Comparison of ENCODE assay signal across 8 cellular contexts in the genomic region with DNA sequence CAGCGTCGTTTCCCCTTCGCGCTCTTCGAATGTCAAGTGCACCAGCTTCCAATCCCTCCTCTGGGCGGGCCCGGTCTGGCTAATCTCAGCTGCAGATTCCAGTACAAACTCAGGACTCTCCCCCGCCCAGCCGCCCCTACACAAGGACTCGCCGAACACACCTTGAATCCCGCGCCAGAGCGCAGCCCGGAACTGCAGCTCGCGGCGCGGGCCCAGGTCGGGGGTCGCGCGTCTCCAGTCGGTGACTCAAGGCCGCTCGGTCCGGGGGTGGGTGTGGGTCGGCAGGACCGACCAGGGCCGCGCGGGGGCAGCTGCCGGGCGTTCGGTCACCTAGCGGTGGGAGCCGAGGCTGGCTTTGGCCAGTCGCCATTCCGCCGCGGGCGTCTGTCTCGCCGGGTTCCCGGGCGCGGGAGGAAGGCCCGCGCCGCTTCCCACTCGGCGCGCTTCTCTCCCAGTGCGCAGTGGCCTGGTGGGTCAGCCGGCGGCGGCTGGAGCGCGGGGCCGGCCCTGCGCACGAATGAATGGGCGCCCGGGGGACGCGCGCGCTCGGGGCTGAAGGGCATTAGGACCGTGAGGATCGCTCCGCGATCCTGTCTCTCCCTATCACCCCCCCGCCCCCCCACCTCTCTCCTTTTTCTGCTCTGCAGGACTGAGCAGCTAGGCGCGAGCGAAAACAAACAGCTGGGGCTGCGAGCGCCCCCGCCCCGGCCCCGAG. TPM values are rescaled to one million over a fixed set of nuclear protein-coding genes. Genes with fewer than 3 reads are reported as not detected.
DNase-seq lines count a peak whose midpoint lies in the region; ATAC-seq lines count a peak whose summit lies in the region.

TSS of gene GALNT16 (plus strand) at position 628 of the 715 bp plus-strand sequence. CDS start 133 bp downstream, outside the sequence.

- no peaks in the 10 kb centered on the region for H3K9me3 Mint-ChIP-seq in activated CD8-positive, alpha-beta memory T cell treated with anti-CD3 and anti-CD28 coated beads, Interleukin-2, amount 10 ng/mL, durations not matched to agents 7 days and 5 days (ENCODE audit: low read depth)

- DNase-seq in activated CD8-positive, alpha-beta memory T cell treated with anti-CD3 and anti-CD28 coated beads, Interleukin-2, amount 10 ng/mL, durations not matched to agents 7 days and 5 days, result no peak
- no peak for DNase-seq in activated CD8-positive, alpha-beta memory T cell treated with anti-CD3 and anti-CD28 coated beads, Interleukin-2, amount 50 U/mL, for 4 hours
- DNase-seq in NT2/D1 (ENCODE audit: low read depth, low spot score) (no peak), ecto neural progenitor cell (ENCODE audit: low spot score) (peak; percentile 86), mucosa of gallbladder (ENCODE audit: low spot score) (no peak)

- no peak within 1 kb of the TSS for H3K27ac Mint-ChIP-seq in activated CD8-positive, alpha-beta memory T cell treated with anti-CD3 and anti-CD28 coated beads, Interleukin-2, amount 10 ng/mL, durations not matched to agents 7 days and 5 days

- H3K4me1 ChIP-seq in NT2/D1 (ENCODE audit: insufficient read depth, insufficient read length) (peaks cover 10% of the 10 kb centered on the region), mesodermal cell (ENCODE audit: control insufficient read depth, insufficient read depth, low read length, poor library complexity, severe bottlenecking) (peaks cover 20% of the 10 kb centered on the region)

- peaks cover 76% of the 10 kb centered on the region for H3K27me3 Mint-ChIP-seq in activated CD8-positive, alpha-beta memory T cell treated with anti-CD3 and anti-CD28 coated beads, Interleukin-2, amount 10 ng/mL, durations not matched to agents 7 days and 5 days

- H3K4me3 Mint-ChIP-seq in activated CD8-positive, alpha-beta memory T cell treated with anti-CD3 and anti-CD28 coated beads, Interleukin-2, amount 10 ng/mL, durations not matched to agents 7 days and 5 days, result peak within 1 kb of the TSS; percentile 27

- 0% methylated on average over 51 to 62 of the region's 82 CpGs for WGBS in mesodermal cell (ENCODE audit: insufficient coverage in 2 of 2), 2 experiments

- peaks cover 40% of the 10 kb centered on the region for H3K27me3 ChIP-seq in NT2/D1 (ENCODE audit: insufficient read depth, insufficient read length)

- CTCF ChIA-PET in activated CD8-positive, alpha-beta memory T cell treated with anti-CD3 and anti-CD28 coated beads, Interleukin-2, amount 10 ng/mL, durations not matched to agents 7 days and 5 days (lab: Charles Lee), result interaction anchor here (2.1 to 3.4 kb wide), 2 partner anchors 14 to 199 kb away, joined by 7 to 27 read pairs; no protein-coding TSS in a partner anchor

- no peaks in the 10 kb centered on the region for H3K36me3 Mint-ChIP-seq in activated CD8-positive, alpha-beta memory T cell treated with anti-CD3 and anti-CD28 coated beads, Interleukin-2, amount 10 ng/mL, durations not matched to agents 7 days and 5 days

- ATAC-seq in activated CD8-positive, alpha-beta memory T cell treated with anti-CD3 and anti-CD28 coated beads, Interleukin-2, amount 10 ng/mL, durations not matched to agents 7 days and 5 days, result peak; percentile 6
- ATAC-seq in GM21526 (IDR thresholded peaks at IDR 0.05; ENCODE audit: low FRiP score, unreplicated experiment), result no peak
- no peak for ATAC-seq in HG03196 (IDR thresholded peaks at IDR 0.05; ENCODE audit: unreplicated experiment)

- H3K9ac ChIP-seq in NT2/D1 (ENCODE audit: insufficient read length, low read depth), result peak within 1 kb of the TSS; percentile 64

- H3K36me3 ChIP-seq in NT2/D1 (ENCODE audit: insufficient read depth, insufficient read length, low read length) (no peaks in the 10 kb centered on the region), mesodermal cell (ENCODE audit: control insufficient read depth, insufficient read depth, low read length) (no peaks in the 10 kb centered on the region)

- no peak within 1 kb of the TSS for H3K27ac ChIP-seq in mesodermal cell (ENCODE audit: low read depth, low read length, severe bottlenecking)

- H3K4me3 ChIP-seq in NT2/D1 (ENCODE audit: insufficient read length, low read depth) (peak within 1 kb of the TSS; percentile 70), mesodermal cell (ENCODE audit: extremely low read depth, insufficient read depth, low read length, poor library complexity, severe bottlenecking) (peak within 1 kb of the TSS; percentile 48)

- H3K9me3 ChIP-seq in NT2/D1 (ENCODE audit: insufficient read depth, low read length), result no peaks in the 10 kb centered on the region
- H3K9me3 ChIP-seq in mesodermal cell (ENCODE audit: control insufficient read depth, low read length), result no peaks in the 10 kb centered on the region

- peaks cover 6% of the 10 kb centered on the region for H3K4me1 Mint-ChIP-seq in activated CD8-positive, alpha-beta memory T cell treated with anti-CD3 and anti-CD28 coated beads, Interleukin-2, amount 10 ng/mL, durations not matched to agents 7 days and 5 days

RNA-seq across cellular contexts. Expression of gene GALNT16, which starts in this region (rescaled TPM):
- under 1 TPM; 0.16 to 0.35 TPM for total RNA-seq in activated CD8-positive, alpha-beta memory T cell treated with anti-CD3 and anti-CD28 coated beads, Interleukin-2, amount 10 ng/mL, durations not matched to agents 7 days and 5 days
- polyA plus RNA-seq in mesodermal cell (2013, experiment 1 of 2), result 2.7 TPM
- 2.1 TPM for polyA plus RNA-seq in mesodermal cell (2013, experiment 2 of 2)
- total RNA-seq in mucosa of gallbladder, result 4.1 TPM

Comparison
In these comparisons a context has a peak if more than half of its experiments do, and no peak if none do; other contexts are left out.
1. Peak in ATAC-seq in activated CD8-positive, alpha-beta memory T cell treated with anti-CD3 and anti-CD28 coated beads, Interleukin-2, amount 10 ng/mL, durations not matched to agents 7 days and 5 days; RNA of the gene not detected or under 1 TPM.